ENCODE assay signal across 16 cellular contexts in the genomic region with DNA sequence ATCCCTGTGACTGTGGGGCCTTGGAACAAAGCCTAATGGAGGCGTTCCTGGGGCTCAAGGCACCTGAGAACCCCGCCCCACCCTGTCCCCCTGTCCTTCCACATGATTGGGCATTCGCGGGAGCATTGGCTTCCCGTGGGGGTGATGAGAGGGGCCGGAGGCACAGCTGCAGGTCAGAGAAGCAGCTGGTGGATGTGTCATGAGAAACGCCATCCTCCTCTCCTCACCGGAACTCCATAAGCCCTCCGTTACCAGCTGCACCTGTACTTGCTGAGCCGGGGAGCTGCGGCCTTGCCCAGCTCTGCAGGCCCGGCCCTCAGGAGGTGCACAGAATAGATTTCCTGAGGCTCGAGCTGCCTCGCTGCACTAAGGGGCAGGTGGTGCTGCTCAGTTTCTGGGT. TPM values are rescaled to one million over a fixed set of nuclear protein-coding genes. Genes with fewer than 3 reads are reported as not detected.
DNase-seq lines count a peak whose midpoint lies in the region; ATAC-seq, FAIRE-seq and TF ChIP-seq lines count a peak whose summit lies in the region.
"Had no signal": no experiment of that assay in that cellular context is flagged by ENCODE, and none has a peak within 500 bp of the region (broad histone marks: within the 10 kb centered on the region; RNA-seq: fewer than 3 reads in every experiment).

No MANE protein-coding gene starts in this region.

- intact Hi-C loops in K562 (cut with micrococcal nuclease) (no loop called here), stomach (cut with DNase I; ENCODE audit: low total_unique reads) (loop anchor here (10.0 kb wide), 1 partner anchor 47 kb away; no protein-coding TSS in a partner anchor)

- no peak for FAIRE-seq in K562 (lab: Jason Lieb, UNC)
- FAIRE-seq: GM12878, urothelium cell line had no signal

- TF ChIP-seq CTCF in HEK293 (tag by site-specific recombination; IDR thresholded peaks at IDR 0.05): no peak
- no peak for TF ChIP-seq CTCF in K562 (IDR thresholded peaks at IDR 0.05 in 2 of 3, conservative IDR thresholded peaks at IDR 0.05 in 1 of 3; ENCODE audit: insufficient read depth in 2 of 3, low read depth in 1 of 3, low read length in 3 of 3)
- no peak for TF ChIP-seq CTCF in liver (IDR thresholded peaks at IDR 0.05; ENCODE audit: low read depth, low read length, missing input control)
- no peak for TF ChIP-seq CTCF in stomach (IDR thresholded peaks at IDR 0.05)
- TF ChIP-seq CTCF in neural progenitor cell (IDR thresholded peaks at IDR 0.05): no peak

- H3K27me3 ChIP-seq in K562 (ENCODE audit: control insufficient read depth in 2 of 2, insufficient read depth in 2 of 2, low read length in 2 of 2) (no peaks in the 10 kb centered on the region), liver (ENCODE audit: control insufficient read depth in 4 of 4, insufficient read depth in 4 of 4, low read length in 3 of 4) (no peaks in the 10 kb centered on the region), stomach (no peaks in the 10 kb centered on the region), neural progenitor cell (no peaks in the 10 kb centered on the region)
- H3K27me3 ChIP-seq: brain microvascular endothelial cell, ovary had no signal

- no peak for TF ChIP-seq POLR2A in K562 (conservative IDR thresholded peaks at IDR 0.05)
- no peak for TF ChIP-seq POLR2A in stomach (IDR thresholded peaks at IDR 0.05)

- H3K9ac ChIP-seq in K562 (ENCODE audit: insufficient read depth in 1 of 2, low read depth in 2 of 2, low read length in 2 of 2): no peak overlapping the region
- no peak overlapping the region for H3K9ac ChIP-seq in liver (ENCODE audit: low read depth in 1 of 2, low read length in 2 of 2)
- no peak overlapping the region for H3K9ac ChIP-seq in neural progenitor cell

- H3K9me3 ChIP-seq in HEK293 (ENCODE audit: control insufficient read depth, insufficient read depth, low read depth, low read length) (no peaks in the 10 kb centered on the region), K562 (replicated peaks; ENCODE audit: control insufficient read depth, insufficient read depth, low read depth, low read length) (no peaks in the 10 kb centered on the region), liver (ENCODE audit: control insufficient read depth in 4 of 4, low read length in 3 of 4) (no peaks in the 10 kb centered on the region), stomach (no peaks in the 10 kb centered on the region), neural progenitor cell (ENCODE audit: low read depth) (no peaks in the 10 kb centered on the region)
- H3K9me3 ChIP-seq: ovary had no signal

- H3K4me2 ChIP-seq in K562 (ENCODE audit: insufficient read depth, low read length) (no peak overlapping the region), neural progenitor cell (no peak overlapping the region)

- H3K4me3 ChIP-seq in HEK293 (ENCODE audit: low read depth, low read length) (no peak overlapping the region), K562 (no peak overlapping the region), liver (ENCODE audit: low read depth in 1 of 3, low read length in 3 of 3) (no peak overlapping the region), stomach (no peak overlapping the region), neural progenitor cell (no peak overlapping the region)
- H3K4me3 ChIP-seq: GM12878, ovary had no signal

- H2AFZ ChIP-seq in K562 (ENCODE audit: low read depth, low read length) (no peak overlapping the region), neural progenitor cell (replicated peaks) (no peak overlapping the region)

- in situ Hi-C loops in K562 (cut with MboI): no loop called here

- WGBS in K562 (ENCODE audit: insufficient coverage, low coverage, missing lambda C conversion rate): 91% methylated on average over 13 of the region's 14 CpGs
- 86% methylated on average over 14 of the region's 14 CpGs for WGBS in liver
- 54 to 68% (median 64%) methylated on average over 7 to 14 of the region's 14 CpGs for WGBS in stomach, 5 donors

- DNase-seq in K562 (ENCODE audit: extremely low read depth in 1 of 4, low spot score in 3 of 4): no peak
- no peak for DNase-seq in stomach
- DNase-seq in left lobe of liver (ENCODE audit: low spot score): no peak
- no peak for DNase-seq in NCI-H82 treated with DMSO at 0.1 percent for 48 hours (lab: John Stamatoyannopoulos, UW; ENCODE audit: unreplicated experiment)
- no peak for DNase-seq in neural progenitor cell (ENCODE audit: low spot score)
- DNase-seq: activated gamma-delta T cell, brain microvascular endothelial cell, NCI-H1105, NCI-H226 had no signal

- peaks cover 16% of the 10 kb centered on the region for H3K36me3 Mint-ChIP-seq in neural progenitor cell

- H3K4me3 Mint-ChIP-seq in neural progenitor cell: no peak overlapping the region
- H3K4me3 Mint-ChIP-seq: memory B cell had no signal

- H3K27ac ChIP-seq in HEK293 (ENCODE audit: extremely low read depth, low read depth, low read length): peak overlapping the region; percentile 17; the same call in 1 of the 2 replicates
- no peak overlapping the region for H3K27ac ChIP-seq in K562 (ENCODE audit: extremely low read depth, low read depth, low read length)
- H3K27ac ChIP-seq in liver (ENCODE audit: low read depth in 1 of 2, low read length in 2 of 2): peak overlapping the region; percentile 65 to 78
- peak overlapping the region in 4 of 5 donors; percentile 79 to 96 (median 88) for H3K27ac ChIP-seq in stomach
- H3K27ac ChIP-seq in neural progenitor cell: no peak overlapping the region
- H3K27ac ChIP-seq: brain microvascular endothelial cell had no signal

- H4K20me1 ChIP-seq in K562 (replicated peaks; ENCODE audit: control insufficient read depth, insufficient read depth, low read length) (peaks cover 5% of the 10 kb centered on the region; the same call in 1 of the 2 replicates), neural progenitor cell (ENCODE audit: low read depth) (peaks cover 35% of the 10 kb centered on the region)

- no peaks in the 10 kb centered on the region for H3K9me3 Mint-ChIP-seq in neural progenitor cell
- H3K9me3 Mint-ChIP-seq: memory B cell had no signal

- no peaks in the 10 kb centered on the region for H3K4me1 ChIP-seq in HEK293 (ENCODE audit: control insufficient read depth, insufficient read depth, low read length)
- H3K4me1 ChIP-seq in K562 (replicated peaks in 1 of 2; ENCODE audit: control insufficient read depth in 2 of 2, insufficient read depth in 2 of 2, low read length in 2 of 2): peaks cover 0 to 21% of the 10 kb centered on the region in 2 experiments; a peak in 2 of 5 replicates
- peaks cover 16 to 65% (median 54%) of the 10 kb centered on the region in 4 donors for H3K4me1 ChIP-seq in liver (ENCODE audit: control insufficient read depth in 4 of 4, insufficient read depth in 4 of 4, low read length in 3 of 4)
- H3K4me1 ChIP-seq in stomach: peaks cover 63 to 96% (median 83%) of the 10 kb centered on the region in 4 donors
- peaks cover 16% of the 10 kb centered on the region for H3K4me1 ChIP-seq in neural progenitor cell

- ATAC-seq in K562 (no peak), left lobe of liver (no peak), HG02642 (IDR thresholded peaks at IDR 0.05; ENCODE audit: poor library complexity, unreplicated experiment) (no peak)
- ATAC-seq: GM12878 had no signal

- CTCF ChIA-PET in HEK293 (lab: Yijun Ruan, JAX): interaction anchor here (1.3 kb wide), 1 partner anchor 228 kb away, joined by 4 read pairs; a partner anchor contains a TSS
- CTCF ChIA-PET in K562 (lab: Yijun Ruan, JAX; ENCODE audit: low intra/inter-chr PET ratio): no interaction called here

- POLR2A ChIA-PET in HEK293 (lab: Yijun Ruan, JAX) (interaction anchor here (0.7 kb wide), 1 partner anchor 19 kb away, joined by 3 read pairs; no protein-coding TSS in a partner anchor), K562 (lab: Yijun Ruan, JAX) (interaction anchor here (0.5 to 1.9 kb wide), 3 partner anchors 11 to 730 kb away, joined by 3 to 5 read pairs (median 3); no protein-coding TSS in a partner anchor)

- peaks cover 6% of the 10 kb centered on the region for H3K9me1 ChIP-seq in K562 (ENCODE audit: control insufficient read depth, insufficient read depth, low read length)

- H3K36me3 ChIP-seq in HEK293 (ENCODE audit: control insufficient read depth in 2 of 2, insufficient read depth in 1 of 2, low read length in 2 of 2) (peaks cover 54 to 77% of the 10 kb centered on the region in 2 experiments), K562 (ENCODE audit: control insufficient read depth, insufficient read depth, low read length) (peaks cover 93% of the 10 kb centered on the region; the same call in 2 of the 3 replicates), liver (ENCODE audit: control insufficient read depth in 4 of 4, insufficient read depth in 3 of 4, low read depth in 1 of 4, low read length in 3 of 4) (peaks cover 12 to 30% (median 16%) of the 10 kb centered on the region in 4 donors), stomach (peaks cover 57 to 84% (median 71%) of the 10 kb centered on the region in 4 donors), neural progenitor cell (no peaks in the 10 kb centered on the region)
- H3K36me3 ChIP-seq: ovary had no signal

- H3K4me1 Mint-ChIP-seq in neural progenitor cell: peaks cover 30% of the 10 kb centered on the region

- H3K79me2 ChIP-seq in K562 (ENCODE audit: control insufficient read depth, insufficient read depth, low read length) (peaks cover 28% of the 10 kb centered on the region), neural progenitor cell (ENCODE audit: low read depth) (peaks cover 34% of the 10 kb centered on the region)

- H3K27me3 Mint-ChIP-seq in neural progenitor cell (ENCODE audit: insufficient read depth, low read depth): no peaks in the 10 kb centered on the region
- H3K27me3 Mint-ChIP-seq: memory B cell had no signal

- no peak overlapping the region for H3K27ac Mint-ChIP-seq in neural progenitor cell
- H3K27ac Mint-ChIP-seq: memory B cell had no signal

- TF ChIP-seq EP300 in K562 (IDR thresholded peaks at IDR 0.05; ENCODE audit: low read length) (no peak), stomach (IDR thresholded peaks at IDR 0.05) (no peak)

- BruUV-seq in K562 (replicated peaks; lab: Mats Ljungman, UMichigan): no TSS peak

- TF ChIP-seq RAD21 in K562 (CRISPR knock-in tag; conservative IDR thresholded peaks at IDR 0.05 in 1 of 2, IDR thresholded peaks at IDR 0.05 in 1 of 2) (no peak), liver (IDR thresholded peaks at IDR 0.05) (no peak)

- no peaks in the 10 kb centered on the region for H3F3A ChIP-seq in neural progenitor cell (ENCODE audit: low read depth)

RNA-seq across cellular contexts. Expression of a gene that starts 42.0 kb away (rescaled TPM):
- total RNA-seq in K562 (2011; cell fraction: chromatin; rRNA removed; ENCODE audit: low replicate concordance): 21.8 and 34.6 TPM in 2 replicates
- 22.1 and 24.8 TPM in 2 replicates for total RNA-seq in K562 (2011; cell fraction: nucleolus; rRNA removed)
- total RNA-seq in K562 (2011; cell fraction: nucleoplasm; rRNA removed): 16.0 and 28.2 TPM in 2 replicates
- total RNA-seq in K562 (2014; rRNA removed): 1.6 and 3.1 TPM in 2 replicates
- total RNA-seq in K562 (2014; rRNA removed; fragmentation: Illumina TruSeq; extraction: Trizol): 0.89 and 1.2 TPM in 2 replicates
- 0.83 and 0.87 TPM in 2 replicates for total RNA-seq in K562 (2015; rRNA removed; fragmentation: Illumina TruSeq; extraction: Trizol)
- 3.7 and 4.8 TPM in 2 replicates for total RNA-seq in K562 (2021)
- polyA plus RNA-seq in K562 (2011; rRNA removed): 6.8 and 14.8 TPM in 2 replicates
- 11.9 and 13.7 TPM in 2 replicates for polyA plus RNA-seq in K562 (2011; cell fraction: cytosol; rRNA removed)
- 61.9 and 73.0 TPM in 2 replicates for polyA plus RNA-seq in K562 (2011; cell fraction: nucleus; rRNA removed)
- polyA plus RNA-seq in K562 (2012): 2.9 and 8.2 TPM in 2 replicates
- 3.4 and 4.7 TPM in 2 replicates for polyA plus RNA-seq in K562 (2014; fragmentation: Illumina TruSeq; extraction: Trizol)
- 1 to 10 TPM in 1 of 2 experiments, under 1 TPM in 1; 0.84 to 1.0 TPM for polyA plus RNA-seq in K562 (2014; fragmentation: Nextera tagmentation; extraction: Ambion mirVana)
- polyA plus RNA-seq in K562 (2014; rRNA removed): 5.6 and 7.0 TPM in 2 replicates
- 1.2 and 1.3 TPM in 2 replicates for polyA minus RNA-seq in K562 (2011; rRNA and poly(A)+ RNA removed)
- polyA minus RNA-seq in K562 (2011; cell fraction: cytosol; rRNA and poly(A)+ RNA removed): 2.8 and 4.4 TPM in 2 replicates
- polyA minus RNA-seq in K562 (2011; cell fraction: nucleus; rRNA and poly(A)+ RNA removed): 5.1 and 7.3 TPM in 2 replicates
- total RNA-seq in liver: 10 to 100 TPM in 1 of 2 donors, 1 to 10 TPM in 1; 5.3 to 28.7 TPM
- polyA plus RNA-seq in liver: 10 to 100 TPM in 1 of 2 donors, 1 to 10 TPM in 1; 3.8 to 12.3 TPM
- total RNA-seq in stomach: 10 to 100 TPM in 1 of 5 donors, 1 to 10 TPM in 4; 1.2 to 33.3 (median 4.8) TPM
- 10 to 100 TPM in 2 of 3 donors, 1 to 10 TPM in 1; 3.4 to 16.9 (median 16.3) TPM for polyA plus RNA-seq in stomach
- total RNA-seq in left lobe of liver: 30.9 TPM
- total RNA-seq in neural progenitor cell (ENCODE audit: low replicate concordance): 1.0 and 4.9 TPM in 2 replicates

RNA-seq across cellular contexts. Expression of a gene that starts 54.8 kb away (rescaled TPM):
- 168 and 288 TPM in 2 replicates for total RNA-seq in K562 (2011; cell fraction: chromatin; rRNA removed; ENCODE audit: low replicate concordance)
- 79.0 and 102 TPM in 2 replicates for total RNA-seq in K562 (2011; cell fraction: nucleolus; rRNA removed)
- 99.5 and 155 TPM in 2 replicates for total RNA-seq in K562 (2011; cell fraction: nucleoplasm; rRNA removed)
- total RNA-seq in K562 (2014; rRNA removed) (159 and 202 TPM in 2 replicates), K562 (2014; rRNA removed; fragmentation: Illumina TruSeq; extraction: Trizol) (67.2 and 80.0 TPM in 2 replicates), K562 (2015; rRNA removed; fragmentation: Illumina TruSeq; extraction: Trizol) (58.2 and 67.4 TPM in 2 replicates), K562 (2021) (362 and 385 TPM in 2 replicates), liver (100 to 1,000 TPM in 1 of 2 donors, 10 to 100 TPM in 1; 93.9 to 164 TPM), stomach (100 to 1,000 TPM; 254 to 343 (median 319) TPM), left lobe of liver (156 TPM), neural progenitor cell (ENCODE audit: low replicate concordance) (127 and 233 TPM in 2 replicates)
- polyA plus RNA-seq in K562 (2011; rRNA removed) (130 and 299 TPM in 2 replicates), K562 (2014; fragmentation: Illumina TruSeq; extraction: Trizol) (149 and 163 TPM in 2 replicates), K562 (2014; fragmentation: Nextera tagmentation; extraction: Ambion mirVana) (1 to 10 TPM; 3.1 to 8.4 TPM), K562 (2014; rRNA removed) (115 and 125 TPM in 2 replicates), liver (100 to 1,000 TPM in 1 of 2 donors, 10 to 100 TPM in 1; 35.4 to 104 TPM), stomach (10 to 100 TPM; 55.3 to 87.2 (median 75.0) TPM)
- polyA plus RNA-seq in K562 (2011; cell fraction: cytosol; rRNA removed): 90.1 and 157 TPM in 2 replicates
- 395 and 716 TPM in 2 replicates for polyA plus RNA-seq in K562 (2011; cell fraction: nucleus; rRNA removed)
- 444 and 454 TPM in 2 replicates for polyA plus RNA-seq in K562 (2012)
- polyA minus RNA-seq in K562 (2011; rRNA and poly(A)+ RNA removed): 140 and 177 TPM in 2 replicates
- polyA minus RNA-seq in K562 (2011; cell fraction: cytosol; rRNA and poly(A)+ RNA removed): 135 and 194 TPM in 2 replicates
- polyA minus RNA-seq in K562 (2011; cell fraction: nucleus; rRNA and poly(A)+ RNA removed): 51.4 and 130 TPM in 2 replicates

Comparison
In these comparisons a context has a peak if more than half of its experiments do, and no peak if none do; other contexts are left out.
1. H3K27ac ChIP-seq: peak in HEK293 (single experiment), liver (2 of 2) and stomach (4 of 5); none in K562 (single experiment) and neural progenitor cell (single experiment).